1 cellular context compared by ENCODE assay signal in the genomic region with DNA sequence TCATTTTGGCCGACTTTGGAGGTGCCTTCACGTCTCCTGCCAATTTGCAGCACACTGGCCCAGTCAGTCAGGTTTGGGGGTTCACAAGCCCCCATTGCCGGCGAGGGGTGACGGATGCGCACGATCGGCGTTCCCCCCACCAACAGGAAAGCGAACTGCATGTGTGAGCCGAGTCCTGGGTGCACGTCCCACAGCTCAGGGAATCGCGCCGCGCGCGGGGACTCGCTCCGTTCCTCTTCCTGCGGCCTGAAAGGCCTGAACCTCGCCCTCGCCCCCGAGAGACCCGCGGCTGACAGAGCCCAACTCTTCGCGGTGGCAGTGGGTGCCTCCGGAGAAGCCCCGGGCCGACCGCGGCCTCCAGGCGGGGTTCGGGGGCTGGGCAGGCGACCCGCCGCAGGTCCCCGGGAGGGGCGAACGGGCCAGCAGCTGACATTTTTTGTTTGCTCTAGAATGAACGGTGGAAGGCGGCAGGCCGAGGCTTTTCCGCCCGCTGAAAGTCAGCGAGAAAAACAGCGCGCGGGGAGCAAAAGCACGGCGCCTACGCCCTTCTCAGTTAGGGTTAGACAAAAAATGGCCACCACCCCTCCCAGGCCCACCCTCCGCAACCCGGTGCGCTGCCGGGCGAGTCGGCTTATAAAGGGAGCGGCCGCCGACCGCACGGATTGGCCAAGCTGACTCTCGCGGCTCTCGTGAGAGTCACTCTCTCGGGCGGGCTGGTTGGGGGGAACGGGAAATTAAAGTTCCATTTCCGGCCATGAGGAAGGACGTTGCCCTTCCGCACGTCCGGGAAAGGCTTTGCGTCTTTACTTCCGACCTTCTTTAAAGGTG.
TF ChIP-seq lines count a peak whose summit lies in the region.

A gene (minus strand): TSS at position 608 of the 828 bp plus-strand sequence.

TF ChIP-seq in HepG2, 621 proteins besides CTCF, POLR2A, EP300 and RAD21 (continued from another document and continues in another):
- TF ChIP-seq, protein P1, sequence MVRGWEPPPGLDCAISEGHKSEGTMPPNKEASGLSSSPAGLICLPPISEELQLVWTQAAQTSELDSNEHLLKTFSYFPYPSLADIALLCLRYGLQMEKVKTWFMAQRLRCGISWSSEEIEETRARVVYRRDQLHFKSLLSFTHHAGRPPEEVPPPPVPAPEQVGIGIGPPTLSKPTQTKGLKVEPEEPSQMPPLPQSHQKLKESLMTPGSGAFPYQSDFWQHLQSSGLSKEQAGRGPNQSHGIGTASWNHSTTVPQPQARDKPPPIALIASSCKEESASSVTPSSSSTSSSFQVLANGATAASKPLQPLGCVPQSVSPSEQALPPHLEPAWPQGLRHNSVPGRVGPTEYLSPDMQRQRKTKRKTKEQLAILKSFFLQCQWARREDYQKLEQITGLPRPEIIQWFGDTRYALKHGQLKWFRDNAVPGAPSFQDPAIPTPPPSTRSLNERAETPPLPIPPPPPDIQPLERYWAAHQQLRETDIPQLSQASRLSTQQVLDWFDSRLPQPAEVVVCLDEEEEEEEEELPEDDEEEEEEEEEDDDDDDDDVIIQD (CRISPR knock-in tag; IDR thresholded peaks at IDR 0.05; ENCODE audit: low read depth) = peak; percentile 76; the same call in 1 of the 2 replicates
- no peak for TF ChIP-seq PRMT3 (CRISPR knock-in tag; IDR thresholded peaks at IDR 0.05; ENCODE audit: borderline replicate concordance, low read depth)
- TF ChIP-seq, protein P2, sequence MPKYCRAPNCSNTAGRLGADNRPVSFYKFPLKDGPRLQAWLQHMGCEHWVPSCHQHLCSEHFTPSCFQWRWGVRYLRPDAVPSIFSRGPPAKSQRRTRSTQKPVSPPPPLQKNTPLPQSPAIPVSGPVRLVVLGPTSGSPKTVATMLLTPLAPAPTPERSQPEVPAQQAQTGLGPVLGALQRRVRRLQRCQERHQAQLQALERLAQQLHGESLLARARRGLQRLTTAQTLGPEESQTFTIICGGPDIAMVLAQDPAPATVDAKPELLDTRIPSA (CRISPR knock-in tag; IDR thresholded peaks at IDR 0.05; ENCODE audit: borderline replicate concordance) = 0 out of 2 replicates have a peak, but pooled peaks have one; percentile 28
- no peak for TF ChIP-seq ZNF678 (CRISPR knock-in tag; IDR thresholded peaks at IDR 0.05)
- TF ChIP-seq HDAC1 (CRISPR knock-in tag; IDR thresholded peaks at IDR 0.05) = peak; percentile 33; the same call in 1 of the 2 replicates
- TF ChIP-seq, protein P3, sequence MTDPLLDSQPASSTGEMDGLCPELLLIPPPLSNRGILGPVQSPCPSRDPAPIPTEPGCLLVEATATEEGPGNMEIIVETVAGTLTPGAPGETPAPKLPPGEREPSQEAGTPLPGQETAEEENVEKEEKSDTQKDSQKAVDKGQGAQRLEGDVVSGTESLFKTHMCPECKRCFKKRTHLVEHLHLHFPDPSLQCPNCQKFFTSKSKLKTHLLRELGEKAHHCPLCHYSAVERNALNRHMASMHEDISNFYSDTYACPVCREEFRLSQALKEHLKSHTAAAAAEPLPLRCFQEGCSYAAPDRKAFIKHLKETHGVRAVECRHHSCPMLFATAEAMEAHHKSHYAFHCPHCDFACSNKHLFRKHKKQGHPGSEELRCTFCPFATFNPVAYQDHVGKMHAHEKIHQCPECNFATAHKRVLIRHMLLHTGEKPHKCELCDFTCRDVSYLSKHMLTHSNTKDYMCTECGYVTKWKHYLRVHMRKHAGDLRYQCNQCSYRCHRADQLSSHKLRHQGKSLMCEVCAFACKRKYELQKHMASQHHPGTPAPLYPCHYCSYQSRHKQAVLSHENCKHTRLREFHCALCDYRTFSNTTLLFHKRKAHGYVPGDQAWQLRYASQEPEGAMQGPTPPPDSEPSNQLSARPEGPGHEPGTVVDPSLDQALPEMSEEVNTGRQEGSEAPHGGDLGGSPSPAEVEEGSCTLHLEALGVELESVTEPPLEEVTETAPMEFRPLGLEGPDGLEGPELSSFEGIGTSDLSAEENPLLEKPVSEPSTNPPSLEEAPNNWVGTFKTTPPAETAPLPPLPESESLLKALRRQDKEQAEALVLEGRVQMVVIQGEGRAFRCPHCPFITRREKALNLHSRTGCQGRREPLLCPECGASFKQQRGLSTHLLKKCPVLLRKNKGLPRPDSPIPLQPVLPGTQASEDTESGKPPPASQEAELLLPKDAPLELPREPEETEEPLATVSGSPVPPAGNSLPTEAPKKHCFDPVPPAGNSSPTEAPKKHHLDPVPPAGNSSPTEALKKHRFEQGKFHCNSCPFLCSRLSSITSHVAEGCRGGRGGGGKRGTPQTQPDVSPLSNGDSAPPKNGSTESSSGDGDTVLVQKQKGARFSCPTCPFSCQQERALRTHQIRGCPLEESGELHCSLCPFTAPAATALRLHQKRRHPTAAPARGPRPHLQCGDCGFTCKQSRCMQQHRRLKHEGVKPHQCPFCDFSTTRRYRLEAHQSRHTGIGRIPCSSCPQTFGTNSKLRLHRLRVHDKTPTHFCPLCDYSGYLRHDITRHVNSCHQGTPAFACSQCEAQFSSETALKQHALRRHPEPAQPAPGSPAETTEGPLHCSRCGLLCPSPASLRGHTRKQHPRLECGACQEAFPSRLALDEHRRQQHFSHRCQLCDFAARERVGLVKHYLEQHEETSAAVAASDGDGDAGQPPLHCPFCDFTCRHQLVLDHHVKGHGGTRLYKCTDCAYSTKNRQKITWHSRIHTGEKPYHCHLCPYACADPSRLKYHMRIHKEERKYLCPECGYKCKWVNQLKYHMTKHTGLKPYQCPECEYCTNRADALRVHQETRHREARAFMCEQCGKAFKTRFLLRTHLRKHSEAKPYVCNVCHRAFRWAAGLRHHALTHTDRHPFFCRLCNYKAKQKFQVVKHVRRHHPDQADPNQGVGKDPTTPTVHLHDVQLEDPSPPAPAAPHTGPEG (CRISPR knock-in tag; IDR thresholded peaks at IDR 0.05) = peak; percentile 26; the same call in 1 of the 2 replicates
- 0 out of 2 replicates have a peak, but pooled peaks have one; percentile 54 for TF ChIP-seq ATF1 (CRISPR knock-in tag; IDR thresholded peaks at IDR 0.05)
- TF ChIP-seq CREM (IDR thresholded peaks at IDR 0.05) = peak; percentile 55
- TF ChIP-seq CREM (CRISPR knock-in tag; IDR thresholded peaks at IDR 0.05) = no peak
- TF ChIP-seq, protein P4, sequence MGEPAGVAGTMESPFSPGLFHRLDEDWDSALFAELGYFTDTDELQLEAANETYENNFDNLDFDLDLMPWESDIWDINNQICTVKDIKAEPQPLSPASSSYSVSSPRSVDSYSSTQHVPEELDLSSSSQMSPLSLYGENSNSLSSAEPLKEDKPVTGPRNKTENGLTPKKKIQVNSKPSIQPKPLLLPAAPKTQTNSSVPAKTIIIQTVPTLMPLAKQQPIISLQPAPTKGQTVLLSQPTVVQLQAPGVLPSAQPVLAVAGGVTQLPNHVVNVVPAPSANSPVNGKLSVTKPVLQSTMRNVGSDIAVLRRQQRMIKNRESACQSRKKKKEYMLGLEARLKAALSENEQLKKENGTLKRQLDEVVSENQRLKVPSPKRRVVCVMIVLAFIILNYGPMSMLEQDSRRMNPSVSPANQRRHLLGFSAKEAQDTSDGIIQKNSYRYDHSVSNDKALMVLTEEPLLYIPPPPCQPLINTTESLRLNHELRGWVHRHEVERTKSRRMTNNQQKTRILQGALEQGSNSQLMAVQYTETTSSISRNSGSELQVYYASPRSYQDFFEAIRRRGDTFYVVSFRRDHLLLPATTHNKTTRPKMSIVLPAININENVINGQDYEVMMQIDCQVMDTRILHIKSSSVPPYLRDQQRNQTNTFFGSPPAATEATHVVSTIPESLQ (CRISPR knock-in tag; conservative IDR thresholded peaks at IDR 0.05) = no peak
- TF ChIP-seq ZFP1 (CRISPR knock-in tag; IDR thresholded peaks at IDR 0.05) = no peak
- TF ChIP-seq, protein P5, sequence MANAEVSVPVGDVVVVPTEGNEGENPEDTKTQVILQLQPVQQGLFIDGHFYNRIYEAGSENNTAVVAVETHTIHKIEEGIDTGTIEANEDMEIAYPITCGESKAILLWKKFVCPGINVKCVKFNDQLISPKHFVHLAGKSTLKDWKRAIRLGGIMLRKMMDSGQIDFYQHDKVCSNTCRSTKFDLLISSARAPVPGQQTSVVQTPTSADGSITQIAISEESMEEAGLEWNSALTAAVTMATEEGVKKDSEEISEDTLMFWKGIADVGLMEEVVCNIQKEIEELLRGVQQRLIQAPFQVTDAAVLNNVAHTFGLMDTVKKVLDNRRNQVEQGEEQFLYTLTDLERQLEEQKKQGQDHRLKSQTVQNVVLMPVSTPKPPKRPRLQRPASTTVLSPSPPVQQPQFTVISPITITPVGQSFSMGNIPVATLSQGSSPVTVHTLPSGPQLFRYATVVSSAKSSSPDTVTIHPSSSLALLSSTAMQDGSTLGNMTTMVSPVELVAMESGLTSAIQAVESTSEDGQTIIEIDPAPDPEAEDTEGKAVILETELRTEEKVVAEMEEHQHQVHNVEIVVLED (CRISPR knock-in tag; IDR thresholded peaks at IDR 0.05; ENCODE audit: borderline replicate concordance) = peak; percentile 47; the same call in 1 of the 2 replicates
- peak; percentile 77 for TF ChIP-seq HNRNPLL (IDR thresholded peaks at IDR 0.05; ENCODE audit: low read depth, low read length, poor library complexity, severe bottlenecking)
- TF ChIP-seq, protein P6, sequence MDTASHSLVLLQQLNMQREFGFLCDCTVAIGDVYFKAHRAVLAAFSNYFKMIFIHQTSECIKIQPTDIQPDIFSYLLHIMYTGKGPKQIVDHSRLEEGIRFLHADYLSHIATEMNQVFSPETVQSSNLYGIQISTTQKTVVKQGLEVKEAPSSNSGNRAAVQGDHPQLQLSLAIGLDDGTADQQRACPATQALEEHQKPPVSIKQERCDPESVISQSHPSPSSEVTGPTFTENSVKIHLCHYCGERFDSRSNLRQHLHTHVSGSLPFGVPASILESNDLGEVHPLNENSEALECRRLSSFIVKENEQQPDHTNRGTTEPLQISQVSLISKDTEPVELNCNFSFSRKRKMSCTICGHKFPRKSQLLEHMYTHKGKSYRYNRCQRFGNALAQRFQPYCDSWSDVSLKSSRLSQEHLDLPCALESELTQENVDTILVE (CRISPR knock-in tag; IDR thresholded peaks at IDR 0.05) = no peak
- TF ChIP-seq, protein P7, sequence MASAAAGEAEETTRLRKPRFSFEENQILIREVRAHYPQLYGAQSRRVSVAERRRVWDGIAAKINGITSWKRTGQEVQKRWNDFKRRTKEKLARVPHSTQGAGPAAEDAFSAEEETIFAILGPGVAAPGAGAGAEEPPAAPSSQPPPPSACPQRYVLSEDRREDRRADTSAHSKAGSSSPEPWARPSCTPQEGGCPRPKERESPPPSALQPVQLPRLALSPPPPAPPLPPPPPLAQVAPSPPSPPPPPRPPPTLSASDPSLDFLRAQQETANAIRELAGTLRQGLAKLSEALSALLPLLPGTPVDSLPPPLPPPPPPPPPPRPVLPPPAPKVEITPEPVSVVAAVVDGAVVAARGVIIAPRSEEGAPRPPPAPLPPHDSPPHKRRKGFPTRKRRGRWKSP (CRISPR knock-in tag; IDR thresholded peaks at IDR 0.05) = peak; percentile 53; the same call in 1 of the 2 replicates
- peak; percentile 95 for TF ChIP-seq POLR2G (IDR thresholded peaks at IDR 0.05; ENCODE audit: low read depth, low read length)
- no peak for TF ChIP-seq TOE1 (CRISPR knock-in tag; IDR thresholded peaks at IDR 0.05)
- TF ChIP-seq, protein P8, sequence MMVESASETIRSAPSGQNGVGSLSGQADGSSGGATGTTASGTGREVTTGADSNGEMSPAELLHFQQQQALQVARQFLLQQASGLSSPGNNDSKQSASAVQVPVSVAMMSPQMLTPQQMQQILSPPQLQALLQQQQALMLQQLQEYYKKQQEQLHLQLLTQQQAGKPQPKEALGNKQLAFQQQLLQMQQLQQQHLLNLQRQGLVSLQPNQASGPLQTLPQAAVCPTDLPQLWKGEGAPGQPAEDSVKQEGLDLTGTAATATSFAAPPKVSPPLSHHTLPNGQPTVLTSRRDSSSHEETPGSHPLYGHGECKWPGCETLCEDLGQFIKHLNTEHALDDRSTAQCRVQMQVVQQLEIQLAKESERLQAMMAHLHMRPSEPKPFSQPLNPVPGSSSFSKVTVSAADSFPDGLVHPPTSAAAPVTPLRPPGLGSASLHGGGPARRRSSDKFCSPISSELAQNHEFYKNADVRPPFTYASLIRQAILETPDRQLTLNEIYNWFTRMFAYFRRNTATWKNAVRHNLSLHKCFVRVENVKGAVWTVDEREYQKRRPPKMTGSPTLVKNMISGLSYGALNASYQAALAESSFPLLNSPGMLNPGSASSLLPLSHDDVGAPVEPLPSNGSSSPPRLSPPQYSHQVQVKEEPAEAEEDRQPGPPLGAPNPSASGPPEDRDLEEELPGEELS (CRISPR knock-in tag; IDR thresholded peaks at IDR 0.05) = no peak
- peak; percentile 90 for TF ChIP-seq GABPB1 (CRISPR knock-in tag; IDR thresholded peaks at IDR 0.05)
- TF ChIP-seq, protein P9, sequence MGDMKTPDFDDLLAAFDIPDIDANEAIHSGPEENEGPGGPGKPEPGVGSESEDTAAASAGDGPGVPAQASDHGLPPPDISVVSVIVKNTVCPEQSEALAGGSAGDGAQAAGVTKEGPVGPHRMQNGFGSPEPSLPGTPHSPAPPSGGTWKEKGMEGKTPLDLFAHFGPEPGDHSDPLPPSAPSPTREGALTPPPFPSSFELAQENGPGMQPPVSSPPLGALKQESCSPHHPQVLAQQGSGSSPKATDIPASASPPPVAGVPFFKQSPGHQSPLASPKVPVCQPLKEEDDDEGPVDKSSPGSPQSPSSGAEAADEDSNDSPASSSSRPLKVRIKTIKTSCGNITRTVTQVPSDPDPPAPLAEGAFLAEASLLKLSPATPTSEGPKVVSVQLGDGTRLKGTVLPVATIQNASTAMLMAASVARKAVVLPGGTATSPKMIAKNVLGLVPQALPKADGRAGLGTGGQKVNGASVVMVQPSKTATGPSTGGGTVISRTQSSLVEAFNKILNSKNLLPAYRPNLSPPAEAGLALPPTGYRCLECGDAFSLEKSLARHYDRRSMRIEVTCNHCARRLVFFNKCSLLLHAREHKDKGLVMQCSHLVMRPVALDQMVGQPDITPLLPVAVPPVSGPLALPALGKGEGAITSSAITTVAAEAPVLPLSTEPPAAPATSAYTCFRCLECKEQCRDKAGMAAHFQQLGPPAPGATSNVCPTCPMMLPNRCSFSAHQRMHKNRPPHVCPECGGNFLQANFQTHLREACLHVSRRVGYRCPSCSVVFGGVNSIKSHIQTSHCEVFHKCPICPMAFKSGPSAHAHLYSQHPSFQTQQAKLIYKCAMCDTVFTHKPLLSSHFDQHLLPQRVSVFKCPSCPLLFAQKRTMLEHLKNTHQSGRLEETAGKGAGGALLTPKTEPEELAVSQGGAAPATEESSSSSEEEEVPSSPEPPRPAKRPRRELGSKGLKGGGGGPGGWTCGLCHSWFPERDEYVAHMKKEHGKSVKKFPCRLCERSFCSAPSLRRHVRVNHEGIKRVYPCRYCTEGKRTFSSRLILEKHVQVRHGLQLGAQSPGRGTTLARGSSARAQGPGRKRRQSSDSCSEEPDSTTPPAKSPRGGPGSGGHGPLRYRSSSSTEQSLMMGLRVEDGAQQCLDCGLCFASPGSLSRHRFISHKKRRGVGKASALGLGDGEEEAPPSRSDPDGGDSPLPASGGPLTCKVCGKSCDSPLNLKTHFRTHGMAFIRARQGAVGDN (CRISPR knock-in tag; IDR thresholded peaks at IDR 0.05) = peak; percentile 76
- TF ChIP-seq MXD4 (CRISPR knock-in tag; IDR thresholded peaks at IDR 0.05) = 0 out of 2 replicates have a peak, but pooled peaks have one; percentile 20
